ENCODE assay signal across 8 cellular contexts in genomic region chr3:115217678-115218451, GRCh38.
DNase-seq lines count a peak whose midpoint lies in the region; ATAC-seq, FAIRE-seq and TF ChIP-seq lines count a peak whose summit lies in the region.

No MANE protein-coding gene starts in this region.

- no peak overlapping the region for H2BK15ac ChIP-seq in H9 (ENCODE audit: low read depth, low read length)

- no peak overlapping the region for H3K9ac ChIP-seq in H9 (ENCODE audit: extremely low read depth, insufficient read length, low read length)

- no peak overlapping the region for H2BK12ac ChIP-seq in H9 (ENCODE audit: insufficient read length, low read depth, low read length)

- no peak overlapping the region for H2BK120ac ChIP-seq in H9 (ENCODE audit: low read depth, low read length, poor library complexity, severe bottlenecking)

- H3K23ac ChIP-seq in H9 (ENCODE audit: insufficient read length, low read depth, low read length), result no peak overlapping the region

- no peaks in the 10 kb centered on the region; the same call in 1 of the 2 replicates for H3K27me3 Mint-ChIP-seq in H9 (ENCODE audit: low read depth)
- no peaks in the 10 kb centered on the region for H3K27me3 Mint-ChIP-seq in osteocyte (ENCODE audit: unreplicated experiment)

- H3K9me3 ChIP-seq in H9 (ENCODE audit: control insufficient read depth, low read depth, low read length), result no peaks in the 10 kb centered on the region

- no peak overlapping the region for H3K27ac ChIP-seq in H9 (ENCODE audit: insufficient read length, low read depth, low read length)

- H3K9me3 Mint-ChIP-seq in H9 (no peaks in the 10 kb centered on the region), osteocyte (ENCODE audit: unreplicated experiment) (no peaks in the 10 kb centered on the region)

- H2BK20ac ChIP-seq in H9 (ENCODE audit: low read depth, low read length, poor library complexity, severe bottlenecking), result no peak overlapping the region

- H3K4me2 ChIP-seq in H9 (ENCODE audit: insufficient read depth, insufficient read length, low read length), result peak overlapping the region; percentile 40

- no peaks in the 10 kb centered on the region for H3K79me1 ChIP-seq in H9 (ENCODE audit: insufficient read depth, low read depth, low read length, poor library complexity, severe bottlenecking)

- no peak overlapping the region for H3K4ac ChIP-seq in H9 (ENCODE audit: low read depth, low read length)

- H3K36me3 Mint-ChIP-seq in H9 (ENCODE audit: insufficient read depth in 1 of 3, low read depth in 3 of 3) (no peaks in the 10 kb centered on the region), osteocyte (ENCODE audit: unreplicated experiment) (peaks cover 4% of the 10 kb centered on the region)

- no peaks in the 10 kb centered on the region for H4K20me1 ChIP-seq in H9 (ENCODE audit: control insufficient read depth, insufficient read depth, insufficient read length)

- H2AK5ac ChIP-seq in H9 (ENCODE audit: insufficient read length, low read length), result no peak overlapping the region

- WGBS in H9 (ENCODE audit: extremely low coverage, insufficient read length, low lambda C conversion rate), result no CpG with 5 or more reads among the region's 7 CpGs

- TF ChIP-seq CTCF in H9 (conservative IDR thresholded peaks at IDR 0.05), result peak; percentile 87
- TF ChIP-seq CTCF in osteocyte (IDR thresholded peaks at IDR 0.05), result peak; percentile 84

- H3K4me1 Mint-ChIP-seq in H9 (peaks cover 18 to 26% of the 10 kb centered on the region in 2 experiments), osteocyte (ENCODE audit: unreplicated experiment) (peaks cover 11% of the 10 kb centered on the region)

- no peak overlapping the region for H3K56ac ChIP-seq in H9 (ENCODE audit: insufficient read length, low read depth, low read length)

- H3K4me3 Mint-ChIP-seq in H9 (no peak overlapping the region), osteocyte (ENCODE audit: unreplicated experiment) (no peak overlapping the region)

- no peak overlapping the region for H3K14ac ChIP-seq in H9 (ENCODE audit: insufficient read depth, low read length)

- no peak overlapping the region for H2BK5ac ChIP-seq in H9 (ENCODE audit: insufficient read length, low read length)

- H4K5ac ChIP-seq in H9 (ENCODE audit: insufficient read length, low read depth, low read length), result no peak overlapping the region

- no peaks in the 10 kb centered on the region for H3K27me3 ChIP-seq in H9 (ENCODE audit: insufficient read depth, low read length)

- H3K27ac Mint-ChIP-seq in H9, result no peak overlapping the region
- peak overlapping the region; percentile 29 for H3K27ac Mint-ChIP-seq in osteocyte (ENCODE audit: unreplicated experiment)

- H3K4me1 ChIP-seq in H9 (ENCODE audit: insufficient read depth, low read length), result 0 out of 2 replicates have a peak, but pooled peaks cover 1% of the 10 kb centered on the region

- H3K23me2 ChIP-seq in H9 (ENCODE audit: insufficient read length, low read depth, low read length, poor library complexity, severe bottlenecking), result no peaks in the 10 kb centered on the region

- FAIRE-seq in TTC549 (lab: Jason Lieb, UNC), result peak; percentile 70

- no peak overlapping the region for H2AFZ ChIP-seq in H9 (ENCODE audit: low read length)

- no peak overlapping the region for H3K18ac ChIP-seq in H9 (ENCODE audit: insufficient read length, low read depth, low read length)

- peak; percentile 70 for DNase-seq in DMS53 (lab: John Stamatoyannopoulos, UW)
- no peak for DNase-seq in H9
- DNase-seq in NCI-H187 treated with DMSO at 0.1 percent for 48 hours (lab: John Stamatoyannopoulos, UW), result peak; percentile 39
- DNase-seq in foreskin melanocyte, result peak; percentile 42
- no peak for DNase-seq in osteocyte (ENCODE audit: extremely low spot score, unreplicated experiment)
- no peak for DNase-seq in UCSD-AML1 (lab: John Stamatoyannopoulos, UW; ENCODE audit: unreplicated experiment)

- no peak for ATAC-seq in GM19023 (IDR thresholded peaks at IDR 0.05; ENCODE audit: unreplicated experiment)

- H4K8ac ChIP-seq in H9 (replicated peaks; ENCODE audit: insufficient read length, low read depth, low read length), result no peak overlapping the region

- H3T11ph ChIP-seq in H9 (ENCODE audit: low read length), result no peak overlapping the region

- no peak overlapping the region for H4K91ac ChIP-seq in H9 (ENCODE audit: insufficient read length, low read depth, low read length)

- H3K79me2 ChIP-seq in H9 (ENCODE audit: insufficient read depth, low read length), result no peaks in the 10 kb centered on the region

Comparison
In these comparisons a context has a peak if more than half of its experiments do, and no peak if none do; other contexts are left out.
1. DNase-seq: peak in DMS53 (single experiment), NCI-H187 treated with DMSO at 0.1 percent for 48 hours (single experiment) and foreskin melanocyte (single experiment); none in H9 (single experiment), osteocyte (single experiment) and UCSD-AML1 (single experiment).